Comparison of ENCODE assay signal across 32 cellular contexts in genomic region chr3:138136208-138136607, GRCh38. TPM values are rescaled to one million over a fixed set of nuclear protein-coding genes. Genes with fewer than 3 reads are reported as not detected.
A peak's percentile ranks its signal among the peaks of the same experiment; 100 is the strongest.
DNase-seq lines count a peak whose midpoint lies in the region; ATAC-seq and TF ChIP-seq lines count a peak whose summit lies in the region.
"Had no signal": no experiment of that assay in that cellular context is flagged by ENCODE, and none has a peak within 500 bp of the region (broad histone marks: within the 10 kb centered on the region; RNA-seq: fewer than 3 reads in every experiment).

No MANE protein-coding gene starts in this region.

- H3K9me3 ChIP-seq in left ventricle myocardium inferior (replicated peaks) (no peaks in the 10 kb centered on the region), mesodermal cell (ENCODE audit: control insufficient read depth, low read length) (no peaks in the 10 kb centered on the region), upper lobe of left lung (no peaks in the 10 kb centered on the region), tibial nerve (no peaks in the 10 kb centered on the region)
- H3K9me3 ChIP-seq: A549, heart left ventricle, tibial artery had no signal

- TF ChIP-seq POLR2A in upper lobe of left lung (IDR thresholded peaks at IDR 0.05): no peak
- TF ChIP-seq POLR2A in tibial nerve (IDR thresholded peaks at IDR 0.05): no peak

- TF ChIP-seq CTCF in left ventricle myocardium inferior (IDR thresholded peaks at IDR 0.05; ENCODE audit: borderline replicate concordance): no peak
- TF ChIP-seq CTCF in upper lobe of left lung (IDR thresholded peaks at IDR 0.05): no peak
- TF ChIP-seq CTCF in tibial nerve (IDR thresholded peaks at IDR 0.05): no peak

- H3K4me1 ChIP-seq in left ventricle myocardium inferior: no peaks in the 10 kb centered on the region
- peaks cover 13% of the 10 kb centered on the region for H3K4me1 ChIP-seq in mesodermal cell (ENCODE audit: control insufficient read depth, insufficient read depth, low read length, poor library complexity, severe bottlenecking)
- peaks cover 0 to 18% (median 6%) of the 10 kb centered on the region in 4 donors for H3K4me1 ChIP-seq in upper lobe of left lung
- no peaks in the 10 kb centered on the region for H3K4me1 ChIP-seq in tibial nerve
- H3K4me1 ChIP-seq: A549, neural progenitor cell, tibial artery had no signal

- H3K4me3 ChIP-seq in left ventricle myocardium inferior (no peak overlapping the region), mesodermal cell (ENCODE audit: extremely low read depth, insufficient read depth, low read length, poor library complexity, severe bottlenecking) (no peak overlapping the region), upper lobe of left lung (no peak overlapping the region), tibial nerve (no peak overlapping the region)
- H3K4me3 ChIP-seq: A549, cardiac muscle cell, coronary artery, heart left ventricle, neural progenitor cell, smooth muscle cell, tibial artery had no signal

- intact Hi-C loops in Right ventricle myocardium superior (cut with DNase I): no loop called here
- intact Hi-C loops in left ventricle myocardium inferior (cut with micrococcal nuclease): no loop called here

- TF ChIP-seq EP300 in upper lobe of left lung (IDR thresholded peaks at IDR 0.05) (no peak), tibial nerve (IDR thresholded peaks at IDR 0.05) (no peak)

- WGBS in mesodermal cell (ENCODE audit: insufficient coverage in 2 of 2), 2 experiments: 96 to 98% methylated on average over 3 of the region's 3 CpGs
- 50 to 66% methylated on average over 3 of the region's 3 CpGs for WGBS in upper lobe of left lung, 2 donors
- 79% methylated on average over 3 of the region's 3 CpGs for WGBS in tibial nerve, 2 donors

- H3K27me3 ChIP-seq in left ventricle myocardium inferior (ENCODE audit: low read depth) (no peaks in the 10 kb centered on the region), upper lobe of left lung (no peaks in the 10 kb centered on the region), tibial nerve (no peaks in the 10 kb centered on the region)
- H3K27me3 ChIP-seq: cardiac muscle cell, heart left ventricle, neural progenitor cell, tibial artery had no signal

- H3K27ac ChIP-seq in left ventricle myocardium inferior (replicated peaks) (no peak overlapping the region), mesodermal cell (ENCODE audit: low read depth, low read length, severe bottlenecking) (peak overlapping the region; percentile 16), upper lobe of left lung (peak overlapping the region in 2 of 4 donors; percentile 40 to 49), tibial nerve (no peak overlapping the region)
- H3K27ac ChIP-seq: A549, cardiac muscle cell, coronary artery, neural progenitor cell, tibial artery had no signal

- H3K36me3 ChIP-seq in left ventricle myocardium inferior: no peaks in the 10 kb centered on the region
- no peaks in the 10 kb centered on the region for H3K36me3 ChIP-seq in mesodermal cell (ENCODE audit: control insufficient read depth, insufficient read depth, low read length)
- no peaks in the 10 kb centered on the region for H3K36me3 ChIP-seq in upper lobe of left lung
- no peaks in the 10 kb centered on the region for H3K36me3 ChIP-seq in tibial nerve
- H3K36me3 ChIP-seq: cardiac muscle cell, heart left ventricle, neural progenitor cell, tibial artery had no signal

- no peak for DNase-seq in Right ventricle myocardium superior
- no peak for DNase-seq in left ventricle myocardium inferior
- DNase-seq in SKM-1 (lab: John Stamatoyannopoulos, UW; ENCODE audit: unreplicated experiment): peak; percentile 41
- DNase-seq in upper lobe of left lung: no peak
- no peak for DNase-seq in tibial nerve (ENCODE audit: low spot score in 2 of 2)
- DNase-seq: activated CD4-positive, alpha-beta T cell treated with anti-CD3 and anti-CD28 coated beads for 36 hours; activated CD8-positive, alpha-beta T cell treated with anti-CD3 and anti-CD28 coated beads, Interleukin-2, amount 10 ng/mL, durations not matched to agents 7 days and 5 days; anterior cingulate cortex; effector memory CD8-positive, alpha-beta T cell; HCEC 1CT; heart left ventricle; Karpas-422; kidney; NCI-H1092; NCI-H187 treated with DMSO at 0.1 percent for 48 hours; NCI-H524; NK-92 treated with Interleukin-12 subunit alpha and Interleukin-12 subunit beta, amount 100 ng/mL, for 24 hours; stimulated activated CD4-positive, alpha-beta T cell treated with anti-CD3 and anti-CD28 coated beads, Interleukin-2, amount 100 ng/mL, for 24 hours; T-helper 17 cell; tibial artery had no signal

- ATAC-seq in Right ventricle myocardium superior (ENCODE audit: poor library complexity): peak; percentile 73
- peak; percentile 56 to 76 for ATAC-seq in upper lobe of left lung (ENCODE audit: low FRiP score in 2 of 2)
- no peak for ATAC-seq in HG02852 (IDR thresholded peaks at IDR 0.05; ENCODE audit: unreplicated experiment)
- ATAC-seq in HG02840 (IDR thresholded peaks at IDR 0.05; ENCODE audit: low FRiP score, unreplicated experiment): no peak
- ATAC-seq: A549; activated CD4-positive, alpha-beta T cell treated with anti-CD3 and anti-CD28 coated beads for 36 hours; activated CD8-positive, alpha-beta T cell treated with anti-CD3 and anti-CD28 coated beads, Interleukin-2, amount 10 ng/mL, durations not matched to agents 7 days and 5 days; activated naive CD4-positive, alpha-beta T cell treated with anti-CD3 and anti-CD28 coated beads, Interleukin-2, amount 50 U/mL, for 72 hours; effector memory CD8-positive, alpha-beta T cell; T-helper 17 cell had no signal

RNA-seq across cellular contexts. Expression of gene A4GNT, which starts 4.0 kb away (rescaled TPM):
- total RNA-seq in Right ventricle myocardium superior: not detected
- total RNA-seq in left ventricle myocardium inferior: not detected
- not detected for polyA plus RNA-seq in mesodermal cell (2013, experiment 1 of 2)
- polyA plus RNA-seq in mesodermal cell (2013, experiment 2 of 2): not detected
- total RNA-seq in upper lobe of left lung: under 1 TPM in 2 of 6 donors, not detected in 4; 0.40 to 0.44 TPM
- not detected for total RNA-seq in tibial nerve
- total RNA-seq: activated CD4-positive, alpha-beta T cell treated with anti-CD3 and anti-CD28 coated beads for 36 hours; activated CD8-positive, alpha-beta T cell treated with anti-CD3 and anti-CD28 coated beads, Interleukin-2, amount 10 ng/mL, durations not matched to agents 7 days and 5 days; activated naive CD4-positive, alpha-beta T cell treated with anti-CD3 and anti-CD28 coated beads, Interleukin-2, amount 50 U/mL, for 72 hours; activated T-helper 2 cell treated with anti-CD3 and anti-CD28 coated beads, Interferon-gamma antibody, Interleukin-2, Interleukin-4, amounts not matched to agents 10 μg/mL and 5 μg/mL and 100 μg/mL, durations not matched to agents 14 hours and 24 hours and 36 hours; cardiac muscle cell; heart left ventricle; kidney; lung microvascular endothelial cell; smooth muscle cell; T-helper 17 cell had no signal
- polyA plus RNA-seq: A549, cardiac muscle cell, esophagus, heart left ventricle, smooth muscle cell had no signal

RNA-seq across cellular contexts. Expression of gene DZIP1L, which starts 20.8 kb away (rescaled TPM):
- total RNA-seq in Right ventricle myocardium superior: 4.1 TPM
- total RNA-seq in left ventricle myocardium inferior: 4.7 TPM
- 12.6 TPM for polyA plus RNA-seq in mesodermal cell (2013, experiment 1 of 2)
- 9.6 TPM for polyA plus RNA-seq in mesodermal cell (2013, experiment 2 of 2)
- total RNA-seq in upper lobe of left lung: 10 to 100 TPM; 15.9 to 97.4 (median 24.5) TPM
- 10 to 100 TPM; 40.2 to 64.5 (median 42.8) TPM for total RNA-seq in tibial nerve
- total RNA-seq: activated CD4-positive, alpha-beta T cell treated with anti-CD3 and anti-CD28 coated beads for 36 hours; activated CD8-positive, alpha-beta T cell treated with anti-CD3 and anti-CD28 coated beads, Interleukin-2, amount 10 ng/mL, durations not matched to agents 7 days and 5 days; activated naive CD4-positive, alpha-beta T cell treated with anti-CD3 and anti-CD28 coated beads, Interleukin-2, amount 50 U/mL, for 72 hours; T-helper 17 cell had no signal

RNA-seq across cellular contexts. Expression of gene DBR1, which starts 38.5 kb away (rescaled TPM):
- total RNA-seq in Right ventricle myocardium superior: 8.3 TPM
- 7.9 TPM for total RNA-seq in left ventricle myocardium inferior
- polyA plus RNA-seq in mesodermal cell (2013, experiment 1 of 2): 13.7 TPM
- polyA plus RNA-seq in mesodermal cell (2013, experiment 2 of 2): 14.0 TPM
- 10 to 100 TPM in 5 of 6 donors, 1 to 10 TPM in 1; 3.7 to 20.6 (median 14.4) TPM for total RNA-seq in upper lobe of left lung
- 10 to 100 TPM in 2 of 4 donors, 1 to 10 TPM in 2; 9.0 to 12.8 (median 10.2) TPM for total RNA-seq in tibial nerve

RNA-seq across cellular contexts. Expression of gene ARMC8, which starts 50.9 kb away (rescaled TPM):
- total RNA-seq in Right ventricle myocardium superior (32.1 TPM), left ventricle myocardium inferior (31.2 TPM), upper lobe of left lung (10 to 100 TPM; 40.2 to 67.4 (median 48.1) TPM), tibial nerve (10 to 100 TPM; 47.3 to 69.6 (median 55.7) TPM)
- polyA plus RNA-seq in mesodermal cell (2013, experiment 1 of 2): 43.1 TPM
- polyA plus RNA-seq in mesodermal cell (2013, experiment 2 of 2): 27.3 TPM

Comparison
In these comparisons a context has a peak if more than half of its experiments do, and no peak if none do; other contexts are left out.
1. ATAC-seq: peak in Right ventricle myocardium superior (single experiment) and upper lobe of left lung (2 of 2); none in HG02852 (single experiment) and HG02840 (single experiment).